Comparison of ENCODE assay signal across 6 cellular contexts in the genomic region with DNA sequence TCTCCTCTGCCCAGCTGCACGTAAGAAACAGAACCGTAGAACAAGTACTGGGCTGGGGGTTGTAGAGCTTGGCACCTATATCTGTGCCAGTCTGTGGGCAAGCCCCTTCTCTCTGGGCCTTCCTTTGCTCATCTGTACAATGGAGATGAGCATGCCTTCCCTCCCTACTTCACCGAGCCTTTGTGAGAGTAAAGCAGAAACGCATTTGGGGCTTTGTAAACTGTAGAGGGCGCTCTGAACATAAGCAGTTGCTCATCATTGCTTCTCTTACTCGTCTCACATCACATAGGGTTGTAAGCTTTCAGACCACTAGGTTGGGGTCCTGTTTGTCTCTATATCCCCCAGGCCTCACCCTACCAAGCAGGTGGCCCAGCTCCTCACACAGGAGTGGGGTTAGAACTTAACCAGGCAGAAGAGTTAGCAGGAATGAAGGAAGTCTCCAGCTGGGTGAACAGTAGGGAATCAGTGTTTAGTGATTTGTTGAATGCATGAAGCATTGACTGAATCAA. TPM values are rescaled to one million over a fixed set of nuclear protein-coding genes. Genes with fewer than 3 reads are reported as not detected.
A peak's percentile ranks its signal among the peaks of the same experiment; 100 is the strongest.
DNase-seq lines count a peak whose midpoint lies in the region; ATAC-seq and TF ChIP-seq lines count a peak whose summit lies in the region.

No MANE protein-coding gene starts in this region.

- intact Hi-C loops in left colon (cut with DNase I, micrococcal nuclease), result loop anchor here in 1 of 2 donors (10.0 kb wide), 1 partner anchor 60 kb away; no protein-coding TSS in a partner anchor

- POLR2A ChIA-PET in WTC11 (lab: Charles Lee), result interaction anchor here (1.1 to 1.3 kb wide), 2 partner anchors 21 to 46 kb away, joined by 3 read pairs; no protein-coding TSS in a partner anchor

- no peak overlapping the region for H3K27ac Mint-ChIP-seq in WTC11

- H3K4me1 Mint-ChIP-seq in WTC11, result peaks cover 21% of the 10 kb centered on the region

- H3K27me3 Mint-ChIP-seq in WTC11 (ENCODE audit: low read depth), result peaks cover 44% of the 10 kb centered on the region

- peak overlapping the region; percentile 1; the same call in 1 of the 2 replicates for H3K4me3 Mint-ChIP-seq in WTC11

- ATAC-seq in WTC11, result peak; percentile 55
- ATAC-seq in left colon, result peak; percentile 18
- ATAC-seq in GM19328 (IDR thresholded peaks at IDR 0.05; ENCODE audit: unreplicated experiment), result no peak
- ATAC-seq in HG03432 (IDR thresholded peaks at IDR 0.05; ENCODE audit: unreplicated experiment), result no peak

- peak; percentile 52 for DNase-seq in DMS 273 treated with DMSO at 0.1 percent for 48 hours (lab: John Stamatoyannopoulos, UW)
- DNase-seq in LHCN-M2 (ENCODE audit: low read depth), result peak; percentile 66
- DNase-seq in WTC11 (ENCODE audit: low spot score), result peak; percentile 55
- no peak for DNase-seq in left colon

- TF ChIP-seq CTCF in WTC11 (IDR thresholded peaks at IDR 0.05), result peak; percentile 40; the same call in 1 of the 2 replicates

- H3K9me3 Mint-ChIP-seq in WTC11, result no peaks in the 10 kb centered on the region

- CTCF ChIA-PET in WTC11 (lab: Charles Lee), result interaction anchor here (0.5 to 8.4 kb wide), 40 partner anchors 8 to 560 kb away, joined by 3 to 118 read pairs (median 5); a partner anchor contains a TSS

- no peaks in the 10 kb centered on the region for H3K36me3 Mint-ChIP-seq in WTC11

TF ChIP-seq in WTC11, 78 proteins besides CTCF, POLR2A, EP300 and RAD21:
- TF ChIP-seq PRRX2 (CRISPR knock-in tag; IDR thresholded peaks at IDR 0.05), result peak; percentile 71; the same call in 1 of the 2 replicates
- TF ChIP-seq, protein P1, sequence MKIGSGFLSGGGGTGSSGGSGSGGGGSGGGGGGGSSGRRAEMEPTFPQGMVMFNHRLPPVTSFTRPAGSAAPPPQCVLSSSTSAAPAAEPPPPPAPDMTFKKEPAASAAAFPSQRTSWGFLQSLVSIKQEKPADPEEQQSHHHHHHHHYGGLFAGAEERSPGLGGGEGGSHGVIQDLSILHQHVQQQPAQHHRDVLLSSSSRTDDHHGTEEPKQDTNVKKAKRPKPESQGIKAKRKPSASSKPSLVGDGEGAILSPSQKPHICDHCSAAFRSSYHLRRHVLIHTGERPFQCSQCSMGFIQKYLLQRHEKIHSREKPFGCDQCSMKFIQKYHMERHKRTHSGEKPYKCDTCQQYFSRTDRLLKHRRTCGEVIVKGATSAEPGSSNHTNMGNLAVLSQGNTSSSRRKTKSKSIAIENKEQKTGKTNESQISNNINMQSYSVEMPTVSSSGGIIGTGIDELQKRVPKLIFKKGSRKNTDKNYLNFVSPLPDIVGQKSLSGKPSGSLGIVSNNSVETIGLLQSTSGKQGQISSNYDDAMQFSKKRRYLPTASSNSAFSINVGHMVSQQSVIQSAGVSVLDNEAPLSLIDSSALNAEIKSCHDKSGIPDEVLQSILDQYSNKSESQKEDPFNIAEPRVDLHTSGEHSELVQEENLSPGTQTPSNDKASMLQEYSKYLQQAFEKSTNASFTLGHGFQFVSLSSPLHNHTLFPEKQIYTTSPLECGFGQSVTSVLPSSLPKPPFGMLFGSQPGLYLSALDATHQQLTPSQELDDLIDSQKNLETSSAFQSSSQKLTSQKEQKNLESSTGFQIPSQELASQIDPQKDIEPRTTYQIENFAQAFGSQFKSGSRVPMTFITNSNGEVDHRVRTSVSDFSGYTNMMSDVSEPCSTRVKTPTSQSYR (CRISPR knock-in tag; IDR thresholded peaks at IDR 0.05), result no peak
- 0 out of 2 replicates have a peak, but pooled peaks have one; percentile 18 for TF ChIP-seq SP1 (CRISPR knock-in tag; conservative IDR thresholded peaks at IDR 0.05)
- no peak for TF ChIP-seq SMAD3 (CRISPR knock-in tag; IDR thresholded peaks at IDR 0.05; ENCODE audit: borderline replicate concordance)
- TF ChIP-seq MYBL2 (CRISPR knock-in tag; IDR thresholded peaks at IDR 0.05), result no peak
- TF ChIP-seq NR1H2 (CRISPR knock-in tag; IDR thresholded peaks at IDR 0.05), result no peak
- TF ChIP-seq, protein P2, sequence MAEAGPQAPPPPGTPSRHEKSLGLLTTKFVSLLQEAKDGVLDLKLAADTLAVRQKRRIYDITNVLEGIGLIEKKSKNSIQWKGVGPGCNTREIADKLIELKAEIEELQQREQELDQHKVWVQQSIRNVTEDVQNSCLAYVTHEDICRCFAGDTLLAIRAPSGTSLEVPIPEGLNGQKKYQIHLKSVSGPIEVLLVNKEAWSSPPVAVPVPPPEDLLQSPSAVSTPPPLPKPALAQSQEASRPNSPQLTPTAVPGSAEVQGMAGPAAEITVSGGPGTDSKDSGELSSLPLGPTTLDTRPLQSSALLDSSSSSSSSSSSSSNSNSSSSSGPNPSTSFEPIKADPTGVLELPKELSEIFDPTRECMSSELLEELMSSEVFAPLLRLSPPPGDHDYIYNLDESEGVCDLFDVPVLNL (CRISPR knock-in tag; IDR thresholded peaks at IDR 0.05; ENCODE audit: borderline replicate concordance, low read depth), result no peak
- 0 out of 2 replicates have a peak, but pooled peaks have one; percentile 25 for TF ChIP-seq ETV6 (CRISPR knock-in tag; IDR thresholded peaks at IDR 0.05)
- TF ChIP-seq TCF7 (CRISPR knock-in tag; IDR thresholded peaks at IDR 0.05; ENCODE audit: low read depth), result no peak
- no peak for TF ChIP-seq TP53 (CRISPR knock-in tag; IDR thresholded peaks at IDR 0.05)
- no peak for TF ChIP-seq ZNF263 (CRISPR knock-in tag; IDR thresholded peaks at IDR 0.05; ENCODE audit: low read depth)
- TF ChIP-seq, protein P3, sequence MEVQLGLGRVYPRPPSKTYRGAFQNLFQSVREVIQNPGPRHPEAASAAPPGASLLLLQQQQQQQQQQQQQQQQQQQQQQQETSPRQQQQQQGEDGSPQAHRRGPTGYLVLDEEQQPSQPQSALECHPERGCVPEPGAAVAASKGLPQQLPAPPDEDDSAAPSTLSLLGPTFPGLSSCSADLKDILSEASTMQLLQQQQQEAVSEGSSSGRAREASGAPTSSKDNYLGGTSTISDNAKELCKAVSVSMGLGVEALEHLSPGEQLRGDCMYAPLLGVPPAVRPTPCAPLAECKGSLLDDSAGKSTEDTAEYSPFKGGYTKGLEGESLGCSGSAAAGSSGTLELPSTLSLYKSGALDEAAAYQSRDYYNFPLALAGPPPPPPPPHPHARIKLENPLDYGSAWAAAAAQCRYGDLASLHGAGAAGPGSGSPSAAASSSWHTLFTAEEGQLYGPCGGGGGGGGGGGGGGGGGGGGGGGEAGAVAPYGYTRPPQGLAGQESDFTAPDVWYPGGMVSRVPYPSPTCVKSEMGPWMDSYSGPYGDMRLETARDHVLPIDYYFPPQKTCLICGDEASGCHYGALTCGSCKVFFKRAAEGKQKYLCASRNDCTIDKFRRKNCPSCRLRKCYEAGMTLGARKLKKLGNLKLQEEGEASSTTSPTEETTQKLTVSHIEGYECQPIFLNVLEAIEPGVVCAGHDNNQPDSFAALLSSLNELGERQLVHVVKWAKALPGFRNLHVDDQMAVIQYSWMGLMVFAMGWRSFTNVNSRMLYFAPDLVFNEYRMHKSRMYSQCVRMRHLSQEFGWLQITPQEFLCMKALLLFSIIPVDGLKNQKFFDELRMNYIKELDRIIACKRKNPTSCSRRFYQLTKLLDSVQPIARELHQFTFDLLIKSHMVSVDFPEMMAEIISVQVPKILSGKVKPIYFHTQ (CRISPR knock-in tag; IDR thresholded peaks at IDR 0.05), result no peak
- no peak for TF ChIP-seq CREM (CRISPR knock-in tag; IDR thresholded peaks at IDR 0.05)
- TF ChIP-seq ZNF423 (CRISPR knock-in tag; IDR thresholded peaks at IDR 0.05), result peak; percentile 31; the same call in 1 of the 2 replicates
- TF ChIP-seq, protein P4, sequence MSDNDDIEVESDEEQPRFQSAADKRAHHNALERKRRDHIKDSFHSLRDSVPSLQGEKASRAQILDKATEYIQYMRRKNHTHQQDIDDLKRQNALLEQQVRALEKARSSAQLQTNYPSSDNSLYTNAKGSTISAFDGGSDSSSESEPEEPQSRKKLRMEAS (CRISPR knock-in tag; IDR thresholded peaks at IDR 0.05), result no peak
- TF ChIP-seq ATF1 (CRISPR knock-in tag; IDR thresholded peaks at IDR 0.05), result no peak
- TF ChIP-seq, protein P5, sequence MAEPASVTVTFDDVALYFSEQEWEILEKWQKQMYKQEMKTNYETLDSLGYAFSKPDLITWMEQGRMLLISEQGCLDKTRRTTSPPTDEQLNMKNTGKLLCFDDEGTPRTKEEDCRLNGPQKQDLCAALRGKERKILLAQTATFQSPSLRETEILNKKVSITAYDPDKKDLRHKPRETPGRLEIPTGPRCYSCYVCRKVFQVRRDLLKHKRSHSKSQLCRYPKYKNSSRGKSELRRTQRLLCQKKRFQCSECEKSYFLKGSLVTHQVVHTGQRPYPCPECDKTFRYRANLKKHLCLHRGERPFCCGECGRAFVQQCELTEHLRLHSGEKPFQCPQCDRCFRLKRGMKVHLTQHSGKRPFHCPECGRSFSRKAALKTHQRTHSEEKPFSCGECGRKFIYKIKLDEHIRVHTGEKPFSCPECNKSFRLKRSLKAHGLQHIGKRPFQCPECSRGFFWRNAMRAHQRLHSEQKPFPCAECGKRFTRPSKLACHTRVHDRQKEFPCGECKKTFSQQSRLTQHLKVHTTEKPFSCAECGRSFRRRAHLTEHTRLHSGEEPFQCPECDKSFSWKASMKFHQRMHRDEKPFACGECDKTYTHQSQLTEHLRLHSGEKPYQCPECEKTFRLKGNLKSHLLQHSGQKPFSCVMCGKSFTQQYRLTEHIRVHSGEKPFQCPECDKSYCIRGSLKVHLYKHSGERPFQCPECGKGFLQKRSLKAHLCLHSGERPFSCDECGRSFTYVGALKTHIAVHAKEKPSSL (CRISPR knock-in tag; conservative IDR thresholded peaks at IDR 0.05), result no peak
- TF ChIP-seq HMGA2 (CRISPR knock-in tag; IDR thresholded peaks at IDR 0.05), result no peak
- TF ChIP-seq NR3C1 (CRISPR knock-in tag; conservative IDR thresholded peaks at IDR 0.05; ENCODE audit: low read depth), result no peak
TF ChIP-seq in WTC11: peak in this region for 4.

RNA-seq across cellular contexts. Expression of a gene that starts 15.1 kb away (rescaled TPM):
- 1.1 and 1.6 TPM in 2 replicates for total RNA-seq in LHCN-M2 (2014; rRNA removed)
- polyA plus RNA-seq in LHCN-M2 (2012), result 2.3 TPM
- total RNA-seq in WTC11 (2021), result 4.5 to 6.0 TPM (median 5.9 TPM) in 3 replicates
- total RNA-seq in left colon, result under 1 TPM; 0.70 to 0.92 TPM

RNA-seq across cellular contexts. Expression of a gene that starts 19.8 kb away (rescaled TPM):
- 22.3 and 22.5 TPM in 2 replicates for total RNA-seq in LHCN-M2 (2014; rRNA removed)
- polyA plus RNA-seq in LHCN-M2 (2012), result 29.7 TPM
- 16.6 to 21.3 TPM (median 19.8 TPM) in 3 replicates for total RNA-seq in WTC11 (2021)
- 10 to 100 TPM; 59.5 to 71.4 TPM for total RNA-seq in left colon

RNA-seq across cellular contexts. Expression of a gene that starts 35.6 kb away (rescaled TPM):
- total RNA-seq in LHCN-M2 (2014; rRNA removed) (40.6 and 42.7 TPM in 2 replicates), WTC11 (2021) (20.4 to 21.7 TPM (median 20.6 TPM) in 3 replicates), left colon (10 to 100 TPM; 30.6 to 34.3 TPM)
- 35.2 TPM for polyA plus RNA-seq in LHCN-M2 (2012)

RNA-seq across cellular contexts. Expression of a gene that starts 50.9 kb away (rescaled TPM):
- total RNA-seq in LHCN-M2 (2014; rRNA removed) (200 and 207 TPM in 2 replicates), WTC11 (2021) (0.39 to 1.0 TPM in 2 of 3 replicates, not detected in the other), left colon (1 to 10 TPM in 1 of 2 donors, under 1 TPM in 1; 0.31 to 4.7 TPM)
- 205 TPM for polyA plus RNA-seq in LHCN-M2 (2012)

RNA-seq across cellular contexts. Expression of a gene that starts 59.0 kb away (rescaled TPM):
- 382 and 426 TPM in 2 replicates for total RNA-seq in LHCN-M2 (2014; rRNA removed)
- 567 TPM for polyA plus RNA-seq in LHCN-M2 (2012)
- 35.3 to 44.2 TPM (median 35.5 TPM) in 3 replicates for total RNA-seq in WTC11 (2021)
- total RNA-seq in left colon, result 100 to 1,000 TPM; 130 to 170 TPM

Comparison
In these comparisons a context has a peak if more than half of its experiments do, and no peak if none do; other contexts are left out.
1. DNase-seq: peak in DMS 273 treated with DMSO at 0.1 percent for 48 hours (single experiment), LHCN-M2 (single experiment) and WTC11 (single experiment); none in left colon (0 of 2).
2. ATAC-seq: peak in WTC11 (single experiment) and left colon (single experiment); none in GM19328 (single experiment) and HG03432 (single experiment).